In genomic region chr2:677056-677949, GRCh38 we compare ENCODE assay signal across 8 cellular contexts. TPM values are rescaled to one million over a fixed set of nuclear protein-coding genes. Genes with fewer than 3 reads are reported as not detected.
DNase-seq lines count a peak whose midpoint lies in the region; ATAC-seq and TF ChIP-seq lines count a peak whose summit lies in the region.

TMEM18 (minus strand) TSS chr2:677406; CDS start chr2:677345, 61 bp downstream.

- peaks cover 24% of the 10 kb centered on the region for H3K36me3 Mint-ChIP-seq in activated CD4-positive, alpha-beta T cell treated with anti-CD3 and anti-CD28 coated beads, Interleukin-2, amount 10 ng/mL, durations not matched to agents 7 days and 5 days (ENCODE audit: low read depth)

- CTCF ChIA-PET in activated CD4-positive, alpha-beta T cell treated with anti-CD3 and anti-CD28 coated beads, Interleukin-2, amount 10 ng/mL, durations not matched to agents 7 days and 5 days (lab: Charles Lee), result interaction anchor here (3.1 kb wide), 1 partner anchor 11 kb away, joined by 8 read pairs; no protein-coding TSS in a partner anchor

- H3K9me3 ChIP-seq in ectodermal cell (ENCODE audit: control insufficient read depth, low read length) (no peaks in the 10 kb centered on the region), lung (ENCODE audit: control insufficient read depth in 2 of 2, insufficient read depth in 1 of 2, low read length in 1 of 2) (peaks cover 0 to 2% of the 10 kb centered on the region in 2 donors)

- no peaks in the 10 kb centered on the region for H3K9me3 Mint-ChIP-seq in activated CD4-positive, alpha-beta T cell treated with anti-CD3 and anti-CD28 coated beads, Interleukin-2, amount 10 ng/mL, durations not matched to agents 7 days and 5 days

- peak within 1 kb of the TSS; percentile 100 for H3K27ac Mint-ChIP-seq in activated CD4-positive, alpha-beta T cell treated with anti-CD3 and anti-CD28 coated beads, Interleukin-2, amount 10 ng/mL, durations not matched to agents 7 days and 5 days

- H3K4me3 ChIP-seq in ectodermal cell (ENCODE audit: insufficient read depth, low read depth, low read length), result peak within 1 kb of the TSS; percentile 92
- H3K4me3 ChIP-seq in lung, result peak within 1 kb of the TSS; percentile 75

- H3K4me3 Mint-ChIP-seq in activated CD4-positive, alpha-beta T cell treated with anti-CD3 and anti-CD28 coated beads, Interleukin-2, amount 10 ng/mL, durations not matched to agents 7 days and 5 days, result peak within 1 kb of the TSS; percentile 95

- peak; percentile 28 for TF ChIP-seq CTCF in lung (IDR thresholded peaks at IDR 0.05; ENCODE audit: control extremely low read depth, extremely low read depth)

- DNase-seq in CMK (ENCODE audit: low read depth) (peak; percentile 96), NCI-H748 (lab: John Stamatoyannopoulos, UW; ENCODE audit: unreplicated experiment) (peak; percentile 99), lung (ENCODE audit: low spot score) (peak; percentile 94)
- DNase-seq in activated CD4-positive, alpha-beta T cell treated with anti-CD3 and anti-CD28 coated beads, Interleukin-2, amount 10 ng/mL, durations not matched to agents 7 days and 5 days, result peak; percentile 95
- DNase-seq in stimulated activated CD8-positive, alpha-beta memory T cell treated with anti-CD3 and anti-CD28 coated beads, Interleukin-15, amount 100 ng/mL, for 48 hours (ENCODE audit: low read depth in 2 of 2), result peak; percentile 79 to 92

- H3K36me3 ChIP-seq in ectodermal cell (ENCODE audit: control insufficient read depth, insufficient read depth, low read length), result no peaks in the 10 kb centered on the region
- peaks cover 0 to 11% of the 10 kb centered on the region in 2 donors for H3K36me3 ChIP-seq in lung (ENCODE audit: control insufficient read depth in 2 of 2, insufficient read depth in 2 of 2, low read length in 2 of 2)

- H3K27ac ChIP-seq in ectodermal cell (ENCODE audit: insufficient read depth, low read depth, low read length, poor library complexity, severe bottlenecking) (peak within 1 kb of the TSS; percentile 99), lung (ENCODE audit: low read depth in 1 of 2, low read length in 1 of 2) (peak within 1 kb of the TSS; percentile 89 to 99)

- ATAC-seq in GM19395 (IDR thresholded peaks at IDR 0.05; ENCODE audit: unreplicated experiment) (peak; percentile 67), HG03558 (IDR thresholded peaks at IDR 0.05; ENCODE audit: extremely low read depth, unreplicated experiment) (peak; percentile 36), lung (ENCODE audit: insufficient read depth, low FRiP score) (peak; percentile 94)

- H3K27me3 ChIP-seq in ectodermal cell (ENCODE audit: control insufficient read depth, insufficient read depth, low read length, poor library complexity, severe bottlenecking), result no peaks in the 10 kb centered on the region
- H3K27me3 ChIP-seq in lung (ENCODE audit: control insufficient read depth, insufficient read depth), result no peaks in the 10 kb centered on the region

- peaks cover 9% of the 10 kb centered on the region for H3K4me1 ChIP-seq in ectodermal cell (ENCODE audit: control insufficient read depth, insufficient read depth, low read length)
- H3K4me1 ChIP-seq in lung (ENCODE audit: control insufficient read depth in 2 of 2, insufficient read depth in 2 of 2, low read length in 2 of 2), result peaks cover 0 to 5% of the 10 kb centered on the region in 2 donors

- peaks cover 43% of the 10 kb centered on the region for H3K4me1 Mint-ChIP-seq in activated CD4-positive, alpha-beta T cell treated with anti-CD3 and anti-CD28 coated beads, Interleukin-2, amount 10 ng/mL, durations not matched to agents 7 days and 5 days

- no peaks in the 10 kb centered on the region for H3K27me3 Mint-ChIP-seq in activated CD4-positive, alpha-beta T cell treated with anti-CD3 and anti-CD28 coated beads, Interleukin-2, amount 10 ng/mL, durations not matched to agents 7 days and 5 days

- 1% methylated on average over 67 of the region's 67 CpGs for whole genome bisulfite sequencing in ectodermal cell, 2 experiments
- WGBS in lung, 2 donors, result 0% methylated on average over 59 to 67 of the region's 67 CpGs

- POLR2A ChIA-PET in activated CD4-positive, alpha-beta T cell treated with anti-CD3 and anti-CD28 coated beads, Interleukin-2, amount 10 ng/mL, durations not matched to agents 7 days and 5 days (lab: Charles Lee), result no interaction called here

RNA-seq across cellular contexts. Expression of gene TMEM18, which starts in this region (rescaled TPM):
- total RNA-seq in activated CD4-positive, alpha-beta T cell treated with anti-CD3 and anti-CD28 coated beads, Interleukin-2, amount 10 ng/mL, durations not matched to agents 7 days and 5 days, result 10 to 100 TPM; 30.3 to 31.7 TPM
- polyA plus RNA-seq in ectodermal cell (2013, experiment 1 of 4), result 25.5 TPM
- polyA plus RNA-seq in ectodermal cell (2013, experiment 2 of 4), result 32.4 TPM
- polyA plus RNA-seq in ectodermal cell (2013, experiment 3 of 4), result 27.5 TPM
- 29.6 TPM for polyA plus RNA-seq in ectodermal cell (2013, experiment 4 of 4)
- 10 to 100 TPM; 20.0 to 22.8 TPM for total RNA-seq in lung
- polyA plus RNA-seq in lung, result 10 to 100 TPM; 19.5 to 36.0 TPM

Comparison
In these comparisons a context has a peak if more than half of its experiments do, and no peak if none do; other contexts are left out.
1. Peak in every context shown above with its lines: DNase-seq, ATAC-seq, H3K4me3 ChIP-seq and H3K27ac ChIP-seq.
2. ATAC-seq: peak in every context shown above with its lines; median percentile 94 in lung; 67 in GM19395; 36 in HG03558.